In genomic region chr4:169620846-169621228, GRCh38 we compare ENCODE assay signal across 7 cellular contexts. TPM values are rescaled to one million over a fixed set of nuclear protein-coding genes. Genes with fewer than 3 reads are reported as not detected.
DNase-seq lines count a peak whose midpoint lies in the region; ATAC-seq, FAIRE-seq and TF ChIP-seq lines count a peak whose summit lies in the region.

No MANE protein-coding gene starts in this region.

- TF ChIP-seq POLR2A in HepG2 (IDR thresholded peaks at IDR 0.05; ENCODE audit: insufficient read depth in 1 of 2, low read depth in 2 of 2, low read length in 2 of 2), result no peak

- no peak for DNase-seq in GM19239 (ENCODE audit: insufficient read length, low spot score)
- peak; percentile 31 to 44 for DNase-seq in cardiac fibroblast (ENCODE audit: low read depth in 2 of 2)
- peak; percentile 16 for DNase-seq in HepG2 (ENCODE audit: low spot score)
- no peak for DNase-seq in thoracic aorta (ENCODE audit: low spot score)
- no peak for DNase-seq in G401 (ENCODE audit: low spot score)
- DNase-seq in NCI-H510A treated with DMSO at 0.1 percent for 48 hours (lab: John Stamatoyannopoulos, UW), result no peak

- peaks cover 45% of the 10 kb centered on the region for H3K79me2 ChIP-seq in HepG2 (ENCODE audit: insufficient read depth, low read length)

- peak overlapping the region; percentile 45 for H2AFZ ChIP-seq in HepG2 (ENCODE audit: low read length)

- H3K36me3 ChIP-seq in HepG2 (replicated peaks in 1 of 2; ENCODE audit: control insufficient read depth in 1 of 2, insufficient read depth in 2 of 2, low read length in 2 of 2), result no peaks in the 10 kb centered on the region
- no peaks in the 10 kb centered on the region for H3K36me3 ChIP-seq in thoracic aorta

- POLR2A ChIA-PET in HepG2 (lab: Yijun Ruan, JAX), result interaction anchor here (0.9 to 1.7 kb wide), 4 partner anchors 9 to 39 kb away, joined by 3 to 10 read pairs (median 5); partner anchors contain the start of gene NEK1

- whole genome bisulfite sequencing in HepG2 (ENCODE audit: low lambda C conversion rate), result under 1% methylated on average over 15 of the region's 15 CpGs

- no peak for TF ChIP-seq RAD21 in HepG2 (CRISPR knock-in tag; IDR thresholded peaks at IDR 0.05)

- H3K4me1 ChIP-seq in HepG2 (ENCODE audit: insufficient read depth, low read length) (peaks cover 49% of the 10 kb centered on the region), thoracic aorta (ENCODE audit: control insufficient read depth in 1 of 2, low read depth in 2 of 2) (peaks cover 7 to 27% of the 10 kb centered on the region in 2 donors)

- H3K27ac ChIP-seq in HepG2 (ENCODE audit: extremely low read length, insufficient read depth, low read length) (peak overlapping the region; percentile 86), thoracic aorta (peak overlapping the region; percentile 94)

- peak overlapping the region; percentile 85 for H3K4me2 ChIP-seq in HepG2 (ENCODE audit: low read depth, low read length)

- FAIRE-seq in GM19239 (lab: Jason Lieb, UNC) (peak; percentile 82), HepG2 (lab: Jason Lieb, UNC) (peak; percentile 30)

- H3K9me3 ChIP-seq in HepG2 (ENCODE audit: low read length), result no peaks in the 10 kb centered on the region
- H3K9me3 ChIP-seq in thoracic aorta, result no peaks in the 10 kb centered on the region

- TSS peak; percentile 90 for BruUV-seq in HepG2 (replicated peaks; lab: Mats Ljungman, UMichigan)

- CTCF ChIA-PET in HepG2 (lab: Yijun Ruan, JAX; ENCODE audit: low intra/inter-chr PET ratio, low total read pairs), result no interaction called here

- H4K20me1 ChIP-seq in HepG2 (ENCODE audit: insufficient read depth, low read length), result no peaks in the 10 kb centered on the region; the same call in 1 of the 2 replicates

- TF ChIP-seq CTCF in cardiac fibroblast (IDR thresholded peaks at IDR 0.05; ENCODE audit: low read depth, low read length), result no peak
- no peak for TF ChIP-seq CTCF in HepG2 (CRISPR knock-in tag; IDR thresholded peaks at IDR 0.05)
- no peak for TF ChIP-seq CTCF in thoracic aorta (IDR thresholded peaks at IDR 0.05)

- H3K27me3 ChIP-seq in HepG2 (ENCODE audit: control insufficient read depth in 1 of 2, insufficient read depth in 2 of 2, low read length in 2 of 2), result no peaks in the 10 kb centered on the region
- no peaks in the 10 kb centered on the region for H3K27me3 ChIP-seq in thoracic aorta (replicated peaks; ENCODE audit: insufficient read depth)

- H3K4me3 ChIP-seq in cardiac fibroblast (replicated peaks in 1 of 2; ENCODE audit: low read depth in 2 of 2, low read length in 2 of 2), result peak overlapping the region; percentile 72 to 88
- H3K4me3 ChIP-seq in HepG2 (replicated peaks in 1 of 3; ENCODE audit: insufficient read depth in 1 of 3, low read depth in 2 of 3, low read length in 3 of 3), result peak overlapping the region; percentile 79 to 84 (median 80)
- H3K4me3 ChIP-seq in thoracic aorta, result peak overlapping the region; percentile 97

- in situ Hi-C loops in HepG2 (cut with HindIII; ENCODE audit: extremely low pct_ligation_motif_present, low pct_unique_long_range_greater_than_20kb), result loop anchor here (5.0 to 25.0 kb wide), 2 partner anchors 41 to 466 kb away; partner anchors contain the start of gene AADAT
- in situ Hi-C loops in G401 (cut with HindIII; ENCODE audit: low sequenced_read_pairs), result no loop called here

- H3K9ac ChIP-seq in HepG2 (ENCODE audit: insufficient read depth, low read depth, low read length), result peak overlapping the region; percentile 96

- intact Hi-C loops in HepG2 (cut with micrococcal nuclease; ENCODE audit: unreplicated experiment), result loop anchor here (1.0 to 2.0 kb wide), 3 partner anchors 40 to 405 kb away; partner anchors contain the start of gene MFAP3L

- ATAC-seq in HepG2 (peak; percentile 19), thoracic aorta (ENCODE audit: insufficient number of reproducible peaks, low FRiP score, low read depth) (peak; percentile 21)

- TF ChIP-seq EP300 in HepG2 (IDR thresholded peaks at IDR 0.05; ENCODE audit: low read depth in 2 of 2, low read length in 2 of 2) (no peak), HepG2 (CRISPR knock-in tag; IDR thresholded peaks at IDR 0.05; ENCODE audit: borderline replicate concordance) (no peak)

TF ChIP-seq in PFSK-1, 5 proteins besides CTCF, POLR2A, EP300 and RAD21 (continues in another document):
- 0 out of 2 replicates have a peak, but pooled peaks have one; percentile 0 for TF ChIP-seq SIN3A (IDR thresholded peaks at IDR 0.05; ENCODE audit: borderline replicate concordance, insufficient read depth, low read length)

TF ChIP-seq in HepG2, 621 proteins besides CTCF, POLR2A, EP300 and RAD21 (continues in another document):
- TF ChIP-seq ZNF7 (CRISPR knock-in tag; IDR thresholded peaks at IDR 0.05), result no peak
- 0 out of 2 replicates have a peak, but pooled peaks have one; percentile 18 for TF ChIP-seq IRX3 (CRISPR knock-in tag; IDR thresholded peaks at IDR 0.05; ENCODE audit: borderline replicate concordance, low read depth)
- TF ChIP-seq ZNF460 (CRISPR knock-in tag; IDR thresholded peaks at IDR 0.05; ENCODE audit: borderline replicate concordance), result no peak
- TF ChIP-seq, protein P1, sequence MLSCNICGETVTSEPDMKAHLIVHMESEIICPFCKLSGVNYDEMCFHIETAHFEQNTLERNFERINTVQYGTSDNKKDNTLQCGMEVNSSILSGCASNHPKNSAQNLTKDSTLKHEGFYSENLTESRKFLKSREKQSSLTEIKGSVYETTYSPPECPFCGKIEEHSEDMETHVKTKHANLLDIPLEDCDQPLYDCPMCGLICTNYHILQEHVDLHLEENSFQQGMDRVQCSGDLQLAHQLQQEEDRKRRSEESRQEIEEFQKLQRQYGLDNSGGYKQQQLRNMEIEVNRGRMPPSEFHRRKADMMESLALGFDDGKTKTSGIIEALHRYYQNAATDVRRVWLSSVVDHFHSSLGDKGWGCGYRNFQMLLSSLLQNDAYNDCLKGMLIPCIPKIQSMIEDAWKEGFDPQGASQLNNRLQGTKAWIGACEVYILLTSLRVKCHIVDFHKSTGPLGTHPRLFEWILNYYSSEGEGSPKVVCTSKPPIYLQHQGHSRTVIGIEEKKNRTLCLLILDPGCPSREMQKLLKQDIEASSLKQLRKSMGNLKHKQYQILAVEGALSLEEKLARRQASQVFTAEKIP (CRISPR knock-in tag; IDR thresholded peaks at IDR 0.05; ENCODE audit: borderline replicate concordance), result no peak
- no peak for TF ChIP-seq RFX5 (IDR thresholded peaks at IDR 0.05; ENCODE audit: low read depth, low read length)
- no peak for TF ChIP-seq GTF3A (CRISPR knock-in tag; conservative IDR thresholded peaks at IDR 0.05)

RNA-seq across cellular contexts. Expression of gene CLCN3, which starts 0.5 kb away (rescaled TPM):
- 6.9 TPM for polyA plus RNA-seq in PFSK-1 (2012; ENCODE audit: insufficient read length, low read depth)
- 21.5 and 23.7 TPM in 2 replicates for total RNA-seq in HepG2 (2016; rRNA removed; fragmentation: Illumina TruSeq; extraction: Trizol)
- 1.6 and 1.9 TPM in 2 replicates for total RNA-seq in HepG2 (2016; cell fraction: cytosol; rRNA removed; fragmentation: Illumina TruSeq; extraction: Trizol; ENCODE audit: low read depth)
- 23.2 and 23.3 TPM in 2 replicates for total RNA-seq in HepG2 (2016; cell fraction: insoluble cytoplasmic fraction; rRNA removed; fragmentation: Illumina TruSeq; extraction: Trizol)
- total RNA-seq in HepG2 (2016; cell fraction: membrane; rRNA removed; fragmentation: Illumina TruSeq; extraction: Trizol), result 7.7 and 8.5 TPM in 2 replicates
- 26.7 and 28.7 TPM in 2 replicates for total RNA-seq in HepG2 (2016; cell fraction: nucleus; rRNA removed; fragmentation: Illumina TruSeq; extraction: Trizol)
- polyA plus RNA-seq in HepG2 (2011; rRNA removed), result 13.6 and 14.2 TPM in 2 replicates
- 7.4 and 10.8 TPM in 2 replicates for polyA plus RNA-seq in HepG2 (2011; cell fraction: cytosol; rRNA removed)
- 3.4 and 5.1 TPM in 2 replicates for polyA plus RNA-seq in HepG2 (2011; cell fraction: nucleus; rRNA removed)
- polyA plus RNA-seq in HepG2 (2012), result 14.8 and 17.1 TPM in 2 replicates
- 0.81 and 0.88 TPM in 2 replicates for polyA plus RNA-seq in HepG2 (2016; cell fraction: cytosol; fragmentation: Illumina TruSeq; extraction: Trizol; ENCODE audit: low read depth)
- polyA plus RNA-seq in HepG2 (2016; cell fraction: insoluble cytoplasmic fraction; fragmentation: Illumina TruSeq; extraction: Trizol; ENCODE audit: low read depth), result 11.5 and 13.2 TPM in 2 replicates
- 2.5 and 2.8 TPM in 2 replicates for polyA plus RNA-seq in HepG2 (2016; cell fraction: membrane; fragmentation: Illumina TruSeq; extraction: Trizol; ENCODE audit: low read depth)
- polyA plus RNA-seq in HepG2 (2016; cell fraction: nucleus; fragmentation: Illumina TruSeq; extraction: Trizol; ENCODE audit: insufficient read depth, low read depth), result 17.6 and 18.8 TPM in 2 replicates
- 30.0 and 39.3 TPM in 2 replicates for polyA minus RNA-seq in HepG2 (2011; rRNA and poly(A)+ RNA removed; ENCODE audit: low replicate concordance)
- polyA minus RNA-seq in HepG2 (2011; cell fraction: cytosol; rRNA and poly(A)+ RNA removed), result 18.7 and 23.1 TPM in 2 replicates
- polyA minus RNA-seq in HepG2 (2011; cell fraction: nucleus; rRNA and poly(A)+ RNA removed), result 37.3 and 43.1 TPM in 2 replicates
- 10 to 100 TPM; 13.0 to 20.0 TPM for total RNA-seq in thoracic aorta
- total RNA-seq in G401 (2014; rRNA removed; shearing (Covaris generic)), result 7.8 and 9.8 TPM in 2 replicates

RNA-seq across cellular contexts. Expression of gene NEK1, which starts 8.5 kb away (rescaled TPM):
- polyA plus RNA-seq in PFSK-1 (2012; ENCODE audit: insufficient read length, low read depth), result 1.5 TPM
- 5.4 and 8.7 TPM in 2 replicates for total RNA-seq in HepG2 (2016; rRNA removed; fragmentation: Illumina TruSeq; extraction: Trizol)
- total RNA-seq in HepG2 (2016; cell fraction: cytosol; rRNA removed; fragmentation: Illumina TruSeq; extraction: Trizol; ENCODE audit: low read depth), result 7.3 and 9.1 TPM in 2 replicates
- total RNA-seq in HepG2 (2016; cell fraction: insoluble cytoplasmic fraction; rRNA removed; fragmentation: Illumina TruSeq; extraction: Trizol), result 5.4 and 8.2 TPM in 2 replicates
- 4.3 and 4.8 TPM in 2 replicates for total RNA-seq in HepG2 (2016; cell fraction: membrane; rRNA removed; fragmentation: Illumina TruSeq; extraction: Trizol)
- 9.8 and 11.8 TPM in 2 replicates for total RNA-seq in HepG2 (2016; cell fraction: nucleus; rRNA removed; fragmentation: Illumina TruSeq; extraction: Trizol)
- polyA plus RNA-seq in HepG2 (2011; rRNA removed), result 2.6 and 2.9 TPM in 2 replicates
- polyA plus RNA-seq in HepG2 (2011; cell fraction: cytosol; rRNA removed), result 0.97 and 1.3 TPM in 2 replicates
- 2.5 and 3.3 TPM in 2 replicates for polyA plus RNA-seq in HepG2 (2011; cell fraction: nucleus; rRNA removed)
- 3.2 and 3.3 TPM in 2 replicates for polyA plus RNA-seq in HepG2 (2012)
- polyA plus RNA-seq in HepG2 (2016; cell fraction: cytosol; fragmentation: Illumina TruSeq; extraction: Trizol; ENCODE audit: low read depth), result 0.23 and 0.38 TPM in 2 replicates
- 6.9 and 7.0 TPM in 2 replicates for polyA plus RNA-seq in HepG2 (2016; cell fraction: insoluble cytoplasmic fraction; fragmentation: Illumina TruSeq; extraction: Trizol; ENCODE audit: low read depth)
- polyA plus RNA-seq in HepG2 (2016; cell fraction: membrane; fragmentation: Illumina TruSeq; extraction: Trizol; ENCODE audit: low read depth), result 0.70 and 1.1 TPM in 2 replicates
- polyA plus RNA-seq in HepG2 (2016; cell fraction: nucleus; fragmentation: Illumina TruSeq; extraction: Trizol; ENCODE audit: insufficient read depth, low read depth), result 5.7 and 7.7 TPM in 2 replicates
- polyA minus RNA-seq in HepG2 (2011; rRNA and poly(A)+ RNA removed; ENCODE audit: low replicate concordance), result 9.6 TPM in 2 replicates
- 2.3 TPM in 2 replicates for polyA minus RNA-seq in HepG2 (2011; cell fraction: cytosol; rRNA and poly(A)+ RNA removed)
- polyA minus RNA-seq in HepG2 (2011; cell fraction: nucleus; rRNA and poly(A)+ RNA removed), result 24.1 and 24.9 TPM in 2 replicates
- total RNA-seq in thoracic aorta, result 10 to 100 TPM in 1 of 2 donors, 1 to 10 TPM in 1; 8.0 to 24.0 TPM
- total RNA-seq in G401 (2014; rRNA removed; shearing (Covaris generic)), result 3.0 and 3.9 TPM in 2 replicates

Comparison
In these comparisons a context has a peak if more than half of its experiments do, and no peak if none do; other contexts are left out.
1. DNase-seq: peak in cardiac fibroblast (2 of 2) and HepG2 (single experiment); none in GM19239 (single experiment), thoracic aorta (single experiment), G401 (single experiment) and NCI-H510A treated with DMSO at 0.1 percent for 48 hours (single experiment).
2. Peak in every context shown above with its lines, with median percentiles within 50 percentile points of each other: H3K4me3 ChIP-seq.